Comparison of ENCODE assay signal across 13 cellular contexts in genomic region chr16:77299395-77299794, GRCh38.
DNase-seq lines count a peak whose midpoint lies in the region; ATAC-seq and TF ChIP-seq lines count a peak whose summit lies in the region.
"Had no signal": no experiment of that assay in that cellular context is flagged by ENCODE, and none has a peak within 500 bp of the region (broad histone marks: within the 10 kb centered on the region; RNA-seq: fewer than 3 reads in every experiment).

No MANE protein-coding gene starts in this region.

- no peak overlapping the region for H3K4me3 Mint-ChIP-seq in CD4-positive, alpha-beta memory T cell
- H3K4me3 Mint-ChIP-seq: stimulated activated memory B cell treated with anti-CD40 and anti-IgM and Interleukin-4, amounts not matched to agents 10 μg/mL and 1 μg/mL and 100 μg/mL, for 72 hours had no signal

- H3K27me3 ChIP-seq in BLaER1 treated with 17β-estradiol and CSF1 and Interleukin-3, amounts not matched to agents 10 nM and 100 nM = no peaks in the 10 kb centered on the region
- H3K27me3 ChIP-seq in mammary epithelial cell (ENCODE audit: insufficient read depth, low read length) (no peaks in the 10 kb centered on the region), aorta (ENCODE audit: control insufficient read depth in 1 of 2, insufficient read depth in 2 of 2, low read length in 1 of 2) (no peaks in the 10 kb centered on the region)
- no peaks in the 10 kb centered on the region for H3K27me3 ChIP-seq in CD4-positive, alpha-beta memory T cell (ENCODE audit: insufficient read depth, low read length)

- intact Hi-C loops in mammary epithelial cell (cut with micrococcal nuclease) = loop anchor here (5.0 kb wide), 1 partner anchor 283 kb away; no protein-coding TSS in a partner anchor
- intact Hi-C loops in CD4-positive, alpha-beta memory T cell (cut with micrococcal nuclease) = no loop called here
- intact Hi-C loops in aorta (cut with DNase I) = no loop called here

- in situ Hi-C loops in mammary epithelial cell (cut with MboI; ENCODE audit: low sequenced_read_pairs in 2 of 2) = no loop called here

- peak overlapping the region in 6 of 11 experiments; percentile 48 to 66 (median 58); a peak in 9 of 22 replicates for H3K9ac ChIP-seq in BLaER1 treated with 17β-estradiol and CSF1 and Interleukin-3, amounts not matched to agents 10 nM and 100 nM
- H3K9ac ChIP-seq in mammary epithelial cell (ENCODE audit: insufficient read depth, low read length) = no peak overlapping the region

- H3K27ac ChIP-seq in BLaER1 treated with 17β-estradiol and CSF1 and Interleukin-3, amounts not matched to agents 10 nM and 100 nM = peak overlapping the region in 8 of 11 experiments; percentile 62 to 83 (median 78); a peak in 17 of 22 replicates
- H3K27ac ChIP-seq in mammary epithelial cell (ENCODE audit: insufficient read depth, low read depth, low read length) (peak overlapping the region; percentile 67), aorta (ENCODE audit: low read depth in 1 of 2, low read length in 2 of 2) (no peak overlapping the region)
- H3K27ac ChIP-seq in CD4-positive, alpha-beta memory T cell (ENCODE audit: low read depth, low read length) = no peak overlapping the region
- H3K27ac ChIP-seq: prostate gland had no signal

- CTCF ChIA-PET in mammary epithelial cell (lab: Charles Lee; ENCODE audit: low non-redundant PET) = no interaction called here
- CTCF ChIA-PET in CD4-positive, alpha-beta memory T cell (lab: Charles Lee; ENCODE audit: partially characterized antibody) = no interaction called here

- ATAC-seq in GM21515 (IDR thresholded peaks at IDR 0.05; ENCODE audit: unreplicated experiment) (peak; percentile 75), HG03469 (IDR thresholded peaks at IDR 0.05; ENCODE audit: unreplicated experiment) (peak; percentile 77), aorta (ENCODE audit: low FRiP score) (no peak), GM18861 (IDR thresholded peaks at IDR 0.05; ENCODE audit: unreplicated experiment) (no peak)
- ATAC-seq: stimulated activated memory B cell treated with anti-CD40 and anti-IgM and Interleukin-4, amounts not matched to agents 10 μg/mL and 1 μg/mL and 100 μg/mL, for 72 hours had no signal

- H3K9me3 Mint-ChIP-seq in CD4-positive, alpha-beta memory T cell = peaks cover 0 to 3% (median 0%) of the 10 kb centered on the region in 8 donors
- H3K9me3 Mint-ChIP-seq: stimulated activated memory B cell treated with anti-CD40 and anti-IgM and Interleukin-4, amounts not matched to agents 10 μg/mL and 1 μg/mL and 100 μg/mL, for 72 hours had no signal

- peaks cover 2 to 5% of the 10 kb centered on the region in 2 donors for H3K27me3 Mint-ChIP-seq in CD4-positive, alpha-beta memory T cell
- H3K27me3 Mint-ChIP-seq: stimulated activated memory B cell treated with anti-CD40 and anti-IgM and Interleukin-4, amounts not matched to agents 10 μg/mL and 1 μg/mL and 100 μg/mL, for 72 hours had no signal

- dilution Hi-C loops in mammary epithelial cell (cut with HindIII; ENCODE audit: low sequenced_read_pairs) = no loop called here

- no peaks in the 10 kb centered on the region for H3K79me2 ChIP-seq in mammary epithelial cell (ENCODE audit: insufficient read depth, low read length)

- H3K4me3 ChIP-seq in BLaER1 treated with 17β-estradiol and CSF1 and Interleukin-3, amounts not matched to agents 10 nM and 100 nM = peak overlapping the region in 5 of 10 experiments; percentile 4 to 41 (median 12); a peak in 6 of 20 replicates
- H3K4me3 ChIP-seq in mammary epithelial cell (replicated peaks in 1 of 3; ENCODE audit: insufficient read depth in 1 of 3, low read depth in 2 of 3, low read length in 3 of 3) (no peak overlapping the region), aorta (ENCODE audit: low read length in 2 of 2) (no peak overlapping the region)
- H3K4me3 ChIP-seq in CD4-positive, alpha-beta memory T cell (ENCODE audit: low read length in 2 of 2) = no peak overlapping the region
- H3K4me3 ChIP-seq: prostate gland had no signal

- 80% methylated on average over 1 of the region's 1 CpG for WGBS in mammary epithelial cell (ENCODE audit: low coverage, missing lambda C conversion rate)
- 90% methylated on average over 1 of the region's 1 CpG for WGBS in aorta, 2 donors

- H4K20me1 ChIP-seq in BLaER1 treated with 17β-estradiol and CSF1 and Interleukin-3, amounts not matched to agents 10 nM and 100 nM = no peaks in the 10 kb centered on the region
- no peaks in the 10 kb centered on the region for H4K20me1 ChIP-seq in mammary epithelial cell (ENCODE audit: insufficient read depth, low read length)

- peak overlapping the region; percentile 69 to 96 (median 87); a peak in 21 of 22 replicates for H3K4me2 ChIP-seq in BLaER1 treated with 17β-estradiol and CSF1 and Interleukin-3, amounts not matched to agents 10 nM and 100 nM
- H3K4me2 ChIP-seq in mammary epithelial cell (ENCODE audit: insufficient read depth, low read depth, low read length) = no peak overlapping the region

- peak; percentile 4 for DNase-seq in mammary epithelial cell
- no peak for DNase-seq in CD4-positive, alpha-beta memory T cell
- DNase-seq in iPS-NIHi7 (ENCODE audit: extremely low spot score) = no peak
- DNase-seq in aorta = no peak
- DNase-seq: activated CD4-positive, CD25-positive, alpha-beta regulatory T cell treated with anti-CD3 and anti-CD28 coated beads, Interleukin-2, amount 50 U/mL, for 72 hours; DMS153; NCI-H1694 treated with DMSO at 0.1 percent for 48 hours had no signal

- no TSS peak for BruUV-seq in mammary epithelial cell (replicated peaks; lab: Mats Ljungman, UMichigan)

- no peaks in the 10 kb centered on the region for H3K4me1 Mint-ChIP-seq in CD4-positive, alpha-beta memory T cell

- H3K27ac Mint-ChIP-seq in CD4-positive, alpha-beta memory T cell = no peak overlapping the region
- H3K27ac Mint-ChIP-seq: stimulated activated memory B cell treated with anti-CD40 and anti-IgM and Interleukin-4, amounts not matched to agents 10 μg/mL and 1 μg/mL and 100 μg/mL, for 72 hours had no signal

- POLR2A ChIA-PET in CD4-positive, alpha-beta memory T cell (lab: Charles Lee; ENCODE audit: partially characterized antibody) = no interaction called here

- H3K36me3 Mint-ChIP-seq in CD4-positive, alpha-beta memory T cell = no peaks in the 10 kb centered on the region
- H3K36me3 Mint-ChIP-seq: stimulated activated memory B cell treated with anti-CD40 and anti-IgM and Interleukin-4, amounts not matched to agents 10 μg/mL and 1 μg/mL and 100 μg/mL, for 72 hours had no signal

- H2AFZ ChIP-seq in mammary epithelial cell (ENCODE audit: low read depth, low read length) = no peak overlapping the region

- no peak for TF ChIP-seq CTCF in mammary epithelial cell (conservative IDR thresholded peaks at IDR 0.05 in 1 of 2, IDR thresholded peaks at IDR 0.05 in 1 of 2; ENCODE audit: extremely low read depth in 1 of 2, insufficient read depth in 1 of 2, low read depth in 1 of 2, low read length in 2 of 2)

- H3K4me1 ChIP-seq in BLaER1 treated with 17β-estradiol and CSF1 and Interleukin-3, amounts not matched to agents 10 nM and 100 nM = peaks cover 24 to 56% (median 52%) of the 10 kb centered on the region in 10 experiments
- peaks cover 20% of the 10 kb centered on the region for H3K4me1 ChIP-seq in mammary epithelial cell (ENCODE audit: insufficient read depth, low read length)
- H3K4me1 ChIP-seq in CD4-positive, alpha-beta memory T cell (ENCODE audit: insufficient read depth, low read length) = no peaks in the 10 kb centered on the region
- peaks cover 0 to 2% of the 10 kb centered on the region in 2 donors for H3K4me1 ChIP-seq in aorta (ENCODE audit: control insufficient read depth in 1 of 2, insufficient read depth in 2 of 2, low read length in 2 of 2)
- H3K4me1 ChIP-seq: prostate gland had no signal

- H3K36me3 ChIP-seq in BLaER1 treated with 17β-estradiol and CSF1 and Interleukin-3, amounts not matched to agents 10 nM and 100 nM = no peaks in the 10 kb centered on the region
- no peaks in the 10 kb centered on the region for H3K36me3 ChIP-seq in mammary epithelial cell (ENCODE audit: insufficient read depth, low read length)
- H3K36me3 ChIP-seq in CD4-positive, alpha-beta memory T cell (ENCODE audit: insufficient read depth, low read length) = no peaks in the 10 kb centered on the region
- H3K36me3 ChIP-seq in aorta (ENCODE audit: control insufficient read depth in 1 of 2, insufficient read depth in 2 of 2, low read length in 1 of 2) = no peaks in the 10 kb centered on the region
- H3K36me3 ChIP-seq: prostate gland had no signal

- no peaks in the 10 kb centered on the region; a peak in 1 of 22 replicates for H3K9me3 ChIP-seq in BLaER1 treated with 17β-estradiol and CSF1 and Interleukin-3, amounts not matched to agents 10 nM and 100 nM (replicated peaks in 1 of 11)
- H3K9me3 ChIP-seq in mammary epithelial cell (replicated peaks; ENCODE audit: insufficient read depth, low read length) = no peaks in the 10 kb centered on the region
- H3K9me3 ChIP-seq in CD4-positive, alpha-beta memory T cell (ENCODE audit: control insufficient read depth in 1 of 2, low read length in 2 of 2) = no peaks in the 10 kb centered on the region
- H3K9me3 ChIP-seq in aorta (ENCODE audit: control insufficient read depth, low read length) = no peaks in the 10 kb centered on the region
- H3K9me3 ChIP-seq: prostate gland had no signal

Comparison
In these comparisons a context has a peak if more than half of its experiments do, and no peak if none do; other contexts are left out.
1. H3K27ac ChIP-seq: peak in BLaER1 treated with 17β-estradiol and CSF1 and Interleukin-3, amounts not matched to agents 10 nM and 100 nM (8 of 11) and mammary epithelial cell (single experiment); none in CD4-positive, alpha-beta memory T cell (single experiment) and aorta (0 of 2).
2. ATAC-seq: peak in GM21515 (single experiment) and HG03469 (single experiment); none in aorta (single experiment) and GM18861 (single experiment).